Comparison of ENCODE assay signal across 10 cellular contexts in the genomic region with DNA sequence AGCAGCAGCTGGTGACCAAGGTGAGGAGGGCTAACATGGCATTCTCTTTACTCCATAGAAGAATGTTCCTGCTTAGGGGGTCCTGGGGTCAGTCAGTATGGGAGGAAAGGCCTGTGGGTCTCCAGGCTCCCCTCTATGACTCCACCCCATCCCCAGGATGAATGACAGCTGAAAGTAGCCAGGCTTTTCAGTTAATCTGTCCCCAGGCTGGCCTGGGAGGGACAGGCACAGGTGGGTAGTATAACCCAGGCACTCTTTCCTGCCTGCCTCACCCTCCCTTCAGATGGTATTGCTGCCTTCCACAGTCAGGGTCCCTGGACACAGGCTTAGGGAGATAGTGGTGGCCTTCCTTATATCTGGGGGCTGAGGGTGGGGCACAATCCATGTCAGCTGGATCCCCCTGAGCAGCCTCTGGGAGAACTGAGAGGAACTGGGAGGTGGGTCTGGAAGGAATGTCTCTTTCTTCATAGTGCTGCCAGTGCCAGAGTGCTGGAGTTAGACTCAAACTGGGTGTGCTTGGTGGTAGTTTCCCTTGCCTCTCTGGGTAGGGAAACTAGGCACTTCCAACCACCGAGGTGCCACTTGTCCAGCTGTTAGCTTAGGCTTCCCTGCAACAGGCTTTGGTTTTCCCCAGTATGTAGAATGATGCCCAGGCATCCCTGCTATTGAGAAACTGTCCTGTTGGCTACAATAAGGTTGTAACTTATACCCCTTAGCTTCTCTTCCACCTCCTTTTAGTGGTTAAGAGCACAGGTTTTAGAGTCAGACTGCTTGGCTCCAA. TPM values are rescaled to one million over a fixed set of nuclear protein-coding genes. Genes with fewer than 3 reads are reported as not detected.
DNase-seq lines count a peak whose midpoint lies in the region; ATAC-seq and TF ChIP-seq lines count a peak whose summit lies in the region.
"Had no signal": no experiment of that assay in that cellular context is flagged by ENCODE, and none has a peak within 500 bp of the region (broad histone marks: within the 10 kb centered on the region; RNA-seq: fewer than 3 reads in every experiment).

No MANE protein-coding gene starts in this region.

- peaks cover 54 to 64% (median 60%) of the 10 kb centered on the region in 3 donors for H3K4me1 ChIP-seq in skeletal muscle tissue (ENCODE audit: control insufficient read depth in 3 of 3, insufficient read depth in 3 of 3, low read length in 3 of 3)
- H3K4me1 ChIP-seq in GM23248 (ENCODE audit: insufficient read depth): peaks cover 28% of the 10 kb centered on the region

- H3K4me3 ChIP-seq in skeletal muscle tissue (ENCODE audit: low read length in 3 of 3) (no peak overlapping the region), GM23248 (no peak overlapping the region)

- no peak overlapping the region for H2AFZ ChIP-seq in GM23248

- TF ChIP-seq CTCF in endothelial cell (IDR thresholded peaks at IDR 0.05; ENCODE audit: unreplicated experiment) (no peak), GM10266 (IDR thresholded peaks at IDR 0.05; ENCODE audit: control insufficient read depth, insufficient read depth, low read depth, missing control alignments) (no peak)

- ATAC-seq in GM19455 (IDR thresholded peaks at IDR 0.05; ENCODE audit: unreplicated experiment): peak; percentile 9
- ATAC-seq in HG03521 (IDR thresholded peaks at IDR 0.05; ENCODE audit: unreplicated experiment): peak; percentile 2

- peaks cover 14% of the 10 kb centered on the region for H3F3A ChIP-seq in GM23248 (ENCODE audit: insufficient read depth)

- no peaks in the 10 kb centered on the region for H3K9me3 Mint-ChIP-seq in endothelial cell (ENCODE audit: unreplicated experiment)

- H3K4me2 ChIP-seq in GM23248 (ENCODE audit: unreplicated experiment): no peak overlapping the region

- peaks cover 57% of the 10 kb centered on the region for H4K20me1 ChIP-seq in GM23248 (ENCODE audit: insufficient read depth)

- H3K4me1 Mint-ChIP-seq in endothelial cell (ENCODE audit: unreplicated experiment): peaks cover 54% of the 10 kb centered on the region

- no peak for DNase-seq in endothelial cell (ENCODE audit: low spot score)
- no peak for DNase-seq in D341Med (ENCODE audit: low spot score)
- no peak for DNase-seq in pons (ENCODE audit: low spot score)
- no peak for DNase-seq in GM10266 (ENCODE audit: extremely low spot score)
- no peak for DNase-seq in GM23248
- DNase-seq: NCI-H2029, SIG-M5 had no signal

- no peaks in the 10 kb centered on the region for H3K36me3 Mint-ChIP-seq in endothelial cell (ENCODE audit: low read depth, unreplicated experiment)

- no peaks in the 10 kb centered on the region for H3K9me2 ChIP-seq in GM23248 (ENCODE audit: insufficient read depth)

- peaks cover 100% of the 10 kb centered on the region for H3K79me2 ChIP-seq in GM23248 (ENCODE audit: insufficient read depth)

- H3K9ac ChIP-seq in skeletal muscle tissue (ENCODE audit: low read depth in 1 of 3, low read length in 3 of 3): peak overlapping the region in 2 of 3 donors; percentile 20 to 50
- H3K9ac ChIP-seq in GM23248: no peak overlapping the region

- no peaks in the 10 kb centered on the region for H3K27me3 Mint-ChIP-seq in endothelial cell (ENCODE audit: unreplicated experiment)

- H3K27ac ChIP-seq in skeletal muscle tissue (ENCODE audit: low read depth, low read length): no peak overlapping the region
- H3K27ac ChIP-seq in GM23248: no peak overlapping the region

- no peaks in the 10 kb centered on the region for H3K36me3 ChIP-seq in skeletal muscle tissue (ENCODE audit: control insufficient read depth in 3 of 3, insufficient read depth in 3 of 3, low read length in 3 of 3)
- H3K36me3 ChIP-seq in GM23248 (ENCODE audit: low read depth): no peaks in the 10 kb centered on the region

- peak overlapping the region; percentile 36 for H3K27ac Mint-ChIP-seq in endothelial cell (ENCODE audit: unreplicated experiment)

- no peaks in the 10 kb centered on the region for H3K27me3 ChIP-seq in skeletal muscle tissue (ENCODE audit: control insufficient read depth in 3 of 3, insufficient read depth in 3 of 3, low read length in 3 of 3)
- no peaks in the 10 kb centered on the region for H3K27me3 ChIP-seq in GM23248 (replicated peaks; ENCODE audit: insufficient read depth)

- 47 to 50% methylated on average over 1 of the region's 1 CpG for WGBS in GM23248 (ENCODE audit: low coverage in 1 of 2, low lambda C conversion rate in 2 of 2, missing lambda C conversion rate in 2 of 2), 2 experiments

- H3K4me3 Mint-ChIP-seq in endothelial cell (ENCODE audit: unreplicated experiment): no peak overlapping the region

- in situ Hi-C loops in GM23248 (cut with MboI): no loop called here

- H3K9me3 ChIP-seq in skeletal muscle tissue (ENCODE audit: control insufficient read depth in 3 of 3, low read length in 3 of 3) (no peaks in the 10 kb centered on the region), GM23248 (ENCODE audit: low read depth) (no peaks in the 10 kb centered on the region)

RNA-seq across cellular contexts. Expression of gene LARP1, which starts 27.8 kb away (rescaled TPM):
- total RNA-seq in endothelial cell (ENCODE audit: unreplicated experiment) (198 TPM), skeletal muscle tissue (24.0 TPM)
- 59.9 and 81.9 TPM in 2 replicates for total RNA-seq in GM23248 (2014; rRNA removed; shearing (Covaris generic))
- polyA plus RNA-seq in GM23248 (2016; fragmentation: Nextera tagmentation; extraction: Ambion mirVana): 30.2 and 33.8 TPM in 2 replicates
